Comparison of ENCODE assay signal across 10 cellular contexts in genomic region chr7:16739863-16740622, GRCh38. TPM values are rescaled to one million over a fixed set of nuclear protein-coding genes. Genes with fewer than 3 reads are reported as not detected.
DNase-seq lines count a peak whose midpoint lies in the region; ATAC-seq, FAIRE-seq and TF ChIP-seq lines count a peak whose summit lies in the region.
"Had no signal": no experiment of that assay in that cellular context is flagged by ENCODE, and none has a peak within 500 bp of the region (broad histone marks: within the 10 kb centered on the region; RNA-seq: fewer than 3 reads in every experiment).

No MANE protein-coding gene starts in this region.

- POLR2A ChIA-PET in RWPE1 (lab: Yijun Ruan, JAX; ENCODE audit: low non-redundant PET), result no interaction called here

- no peaks in the 10 kb centered on the region for H3K36me3 Mint-ChIP-seq in progenitor cell of endocrine pancreas (ENCODE audit: insufficient read depth)

- TF ChIP-seq CTCF in RWPE1 (conservative IDR thresholded peaks at IDR 0.05; ENCODE audit: low read depth) (no peak), foreskin keratinocyte (conservative IDR thresholded peaks at IDR 0.05) (no peak), progenitor cell of endocrine pancreas (IDR thresholded peaks at IDR 0.05; ENCODE audit: unreplicated experiment) (no peak), GM13977 (IDR thresholded peaks at IDR 0.05; ENCODE audit: extremely low read depth, insufficient read depth, missing control alignments) (no peak)

- H3K27me3 ChIP-seq in foreskin keratinocyte, result no peaks in the 10 kb centered on the region

- peak; percentile 100 for ATAC-seq in foreskin keratinocyte
- no peak for ATAC-seq in GM18870 (IDR thresholded peaks at IDR 0.05; ENCODE audit: unreplicated experiment)

- peak; percentile 92 for DNase-seq in H54 (ENCODE audit: insufficient read length, low spot score)
- DNase-seq in RWPE1 (ENCODE audit: low spot score), result peak; percentile 91
- peak; percentile 89 to 95 for DNase-seq in foreskin keratinocyte
- peak; percentile 90 for DNase-seq in skeletal muscle cell (ENCODE audit: low read depth)
- DNase-seq in progenitor cell of endocrine pancreas (ENCODE audit: low spot score, unreplicated experiment), result no peak
- no peak for DNase-seq in activated naive CD4-positive, alpha-beta T cell treated with Interleukin-2 at 50 U/mL for 16 hours
- DNase-seq in GM13977 (ENCODE audit: low spot score), result no peak
- DNase-seq: activated CD4-positive, alpha-beta T cell treated with anti-CD3 and anti-CD28 coated beads, Interleukin-2, amount 50 U/mL, for 4 hours; NCI-H1048 had no signal

- in situ Hi-C loops in GM13977 (cut with MboI; ENCODE audit: low pct_unique_long_range_greater_than_20kb, low sequenced_read_pairs, unreplicated experiment), result no loop called here

- no peaks in the 10 kb centered on the region for H3K9me3 Mint-ChIP-seq in progenitor cell of endocrine pancreas (ENCODE audit: low read depth)

- peaks cover 16% of the 10 kb centered on the region for H3K4me1 ChIP-seq in foreskin keratinocyte

- H3K4me3 ChIP-seq in skeletal muscle cell (ENCODE audit: low read depth, low read length), result no peak overlapping the region

- CTCF ChIA-PET in RWPE1 (lab: Yijun Ruan, JAX), result no interaction called here

- peak; percentile 90 for FAIRE-seq in H54 (lab: Jason Lieb, UNC)

- H3K27me3 Mint-ChIP-seq in progenitor cell of endocrine pancreas, result no peaks in the 10 kb centered on the region

- H3K4me1 Mint-ChIP-seq in progenitor cell of endocrine pancreas (ENCODE audit: low read depth), result peaks cover 12% of the 10 kb centered on the region

- H3K27ac ChIP-seq in RWPE1 (peak overlapping the region; percentile 65), foreskin keratinocyte (no peak overlapping the region)

- H3K4me3 Mint-ChIP-seq in progenitor cell of endocrine pancreas (ENCODE audit: low read depth), result no peak overlapping the region

- H3K27ac Mint-ChIP-seq in progenitor cell of endocrine pancreas, result no peak overlapping the region

- TF ChIP-seq POLR2A in H54 (IDR thresholded peaks at IDR 0.05; ENCODE audit: low read depth, low read length), result no peak

RNA-seq across cellular contexts. Expression of gene TSPAN13, which starts 13.5 kb away (rescaled TPM):
- 22.5 and 35.7 TPM in 2 replicates for total RNA-seq in foreskin keratinocyte
- 16.9 and 25.7 TPM in 2 replicates for polyA plus RNA-seq in foreskin keratinocyte
- total RNA-seq in progenitor cell of endocrine pancreas, result 112 and 116 TPM in 2 replicates

Comparison
In these comparisons a context has a peak if more than half of its experiments do, and no peak if none do; other contexts are left out.
1. DNase-seq: peak in H54 (single experiment), RWPE1 (single experiment), foreskin keratinocyte (2 of 2) and skeletal muscle cell (single experiment); none in progenitor cell of endocrine pancreas (single experiment), activated naive CD4-positive, alpha-beta T cell treated with Interleukin-2 at 50 U/mL for 16 hours (single experiment) and GM13977 (single experiment).